ENCODE assay signal across 11 cellular contexts in genomic region chr20:59908855-59909254, GRCh38. TPM values are rescaled to one million over a fixed set of nuclear protein-coding genes. Genes with fewer than 3 reads are reported as not detected.
"Had no signal": no experiment of that assay in that cellular context is flagged by ENCODE, and none has a peak within 500 bp of the region (broad histone marks: within the 10 kb centered on the region; RNA-seq: fewer than 3 reads in every experiment).

No MANE protein-coding gene starts in this region.

- H3K4me3 ChIP-seq: GM23248, GM23338, HAP-1 had no signal

- H3K9me3 ChIP-seq: HAP-1 had no signal

- H3K4me1 ChIP-seq: HAP-1 had no signal

- H3K27ac ChIP-seq: GM23248 had no signal

- FAIRE-seq: H1, H54 had no signal

- DNase-seq: GM23248, GOT3, H7, H9, HCEC 1CT, HFFc6 had no signal

- ATAC-seq: GM23338, HCT116 had no signal

- H3K36me3 ChIP-seq: HAP-1 had no signal

- H2AFZ ChIP-seq: GM23248, GM23338 had no signal

- H3K9ac ChIP-seq: GM23248 had no signal

- H3K4me2 ChIP-seq: GM23338 had no signal

RNA-seq across cellular contexts. Expression of gene SYCP2, which starts 24.6 kb away (rescaled TPM):
- total RNA-seq: H7 had no signal

RNA-seq across cellular contexts. Expression of gene CDH26, which starts 49.4 kb away (rescaled TPM):
- total RNA-seq: GM23248 had no signal
- polyA plus RNA-seq: GM23248 had no signal
